Comparison of ENCODE assay signal across 8 cellular contexts in the genomic region with DNA sequence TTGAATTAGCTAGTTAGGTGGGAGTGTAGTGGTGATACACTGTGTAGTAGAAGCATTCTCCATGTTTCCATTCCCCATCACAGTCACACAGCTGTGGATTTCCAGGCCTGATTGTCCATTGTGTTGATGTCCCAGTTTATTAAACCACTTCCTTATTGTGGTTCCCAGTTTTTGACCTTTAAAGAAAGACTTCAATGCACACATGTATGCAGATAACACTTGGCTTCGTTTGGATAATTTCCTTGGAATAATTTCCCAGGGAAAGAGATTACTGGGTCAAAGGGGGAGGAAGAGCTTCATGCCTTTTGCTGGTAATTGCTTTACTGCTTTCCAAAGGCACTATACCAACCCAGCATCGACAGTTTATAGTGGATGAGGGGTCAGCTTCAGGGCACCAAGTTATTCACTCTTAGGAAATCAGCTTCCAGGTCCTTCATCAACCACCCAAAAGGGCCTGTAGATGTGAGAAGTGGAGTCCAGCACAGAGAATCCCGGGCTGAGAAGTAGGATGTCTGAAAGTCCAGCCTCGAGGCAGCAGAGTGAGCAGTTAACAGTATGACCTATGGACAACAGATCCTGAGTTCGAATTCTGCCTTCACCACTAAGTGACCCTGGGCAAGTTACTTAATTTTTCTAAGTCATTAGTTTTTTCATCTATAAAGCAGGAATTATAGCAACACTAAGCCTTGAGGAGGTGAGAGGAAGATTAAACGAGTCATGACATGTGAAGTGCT. TPM values are rescaled to one million over a fixed set of nuclear protein-coding genes. Genes with fewer than 3 reads are reported as not detected.
DNase-seq lines count a peak whose midpoint lies in the region; ATAC-seq and TF ChIP-seq lines count a peak whose summit lies in the region.

No MANE protein-coding gene starts in this region.

- H3K4me1 ChIP-seq in muscle layer of colon (ENCODE audit: insufficient read depth, low read length) (peaks cover 41% of the 10 kb centered on the region), uterus (peaks cover 0 to 20% of the 10 kb centered on the region in 2 donors)

- DNase-seq in activated effector memory CD4-positive, alpha-beta T cell treated with anti-CD3 and anti-CD28 coated beads, Interleukin-2, amount 50 U/mL, for 16 hours = peak; percentile 59
- DNase-seq in activated effector memory CD4-positive, alpha-beta T cell treated with Interleukin-2 at 50 U/mL for 16 hours = no peak
- peak; percentile 62 for DNase-seq in coronary artery (ENCODE audit: low spot score)
- peak; percentile 9 to 18 for DNase-seq in uterus
- no peak for DNase-seq in Ammon's horn (ENCODE audit: low spot score)

- TF ChIP-seq POLR2A in uterus (IDR thresholded peaks at IDR 0.05) = no peak

- H3K27me3 ChIP-seq in muscle layer of colon (ENCODE audit: control insufficient read depth in 1 of 2, insufficient read depth in 2 of 2, low read length in 2 of 2) (no peaks in the 10 kb centered on the region), uterus (no peaks in the 10 kb centered on the region)

- H3K36me3 ChIP-seq in muscle layer of colon (ENCODE audit: insufficient read depth, low read length) (no peaks in the 10 kb centered on the region), uterus (no peaks in the 10 kb centered on the region)

- H3K9ac ChIP-seq in muscle layer of colon (ENCODE audit: low read length) = peak overlapping the region; percentile 45

- ATAC-seq in HG02642 (IDR thresholded peaks at IDR 0.05; ENCODE audit: poor library complexity, unreplicated experiment) = no peak
- no peak for ATAC-seq in HG02610 (IDR thresholded peaks at IDR 0.05; ENCODE audit: unreplicated experiment)

- TF ChIP-seq CTCF in coronary artery (IDR thresholded peaks at IDR 0.05) (no peak), uterus (IDR thresholded peaks at IDR 0.05) (no peak)

- intact Hi-C loops in uterus (cut with DNase I; ENCODE audit: low total_unique reads) = loop anchor here (5.0 to 10.0 kb wide), 3 partner anchors 58 to 178 kb away; a partner anchor contains a TSS

- H3K4me3 ChIP-seq in coronary artery (no peak overlapping the region), muscle layer of colon (ENCODE audit: low read depth in 1 of 2, low read length in 2 of 2) (no peak overlapping the region), uterus (no peak overlapping the region)

- H3K9me3 ChIP-seq in muscle layer of colon (ENCODE audit: low read length) (no peaks in the 10 kb centered on the region), uterus (no peaks in the 10 kb centered on the region)

- H3K27ac ChIP-seq in coronary artery (peak overlapping the region in 1 of 2 donors; percentile 73), muscle layer of colon (ENCODE audit: low read depth, low read length) (peak overlapping the region; percentile 4), uterus (peak overlapping the region; percentile 48 to 93)

RNA-seq across cellular contexts. Expression of a gene that starts 31.3 kb away (rescaled TPM):
- 1 to 10 TPM in 1 of 4 donors, under 1 TPM in 2, not detected in 1; 0.09 to 2.6 (median 0.28) TPM for total RNA-seq in uterus

RNA-seq across cellular contexts. Expression of a gene that starts 32.6 kb away (rescaled TPM):
- under 1 TPM in 1 of 4 donors, not detected in 3; 0.14 TPM for total RNA-seq in uterus

Comparison
In these comparisons a context has a peak if more than half of its experiments do, and no peak if none do; other contexts are left out.
1. DNase-seq: peak in activated effector memory CD4-positive, alpha-beta T cell treated with anti-CD3 and anti-CD28 coated beads, Interleukin-2, amount 50 U/mL, for 16 hours (single experiment), coronary artery (single experiment) and uterus (2 of 2); none in activated effector memory CD4-positive, alpha-beta T cell treated with Interleukin-2 at 50 U/mL for 16 hours (single experiment) and Ammon's horn (single experiment).